21 cellular contexts compared by ENCODE assay signal in the genomic region with DNA sequence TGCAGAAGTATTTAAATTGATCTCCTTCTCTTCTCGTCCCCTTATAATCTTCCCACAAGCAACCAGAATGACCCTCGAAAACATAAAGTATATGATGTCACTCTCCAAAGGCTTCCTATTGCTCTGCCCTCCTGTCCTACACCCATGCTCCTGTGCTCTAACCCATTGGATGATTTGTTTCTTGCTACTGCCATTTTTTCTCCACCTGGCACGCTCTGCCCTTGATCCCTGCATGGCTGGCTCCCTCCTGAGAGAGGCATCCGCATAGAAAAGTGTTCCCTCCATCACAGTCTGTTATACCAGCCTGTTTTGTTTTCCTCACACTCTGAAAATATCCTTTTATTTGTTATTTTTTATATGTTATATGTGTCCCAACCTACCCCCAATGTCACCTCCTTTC. TPM values are rescaled to one million over a fixed set of nuclear protein-coding genes. Genes with fewer than 3 reads are reported as not detected.
"Had no signal": no experiment of that assay in that cellular context is flagged by ENCODE, and none has a peak within 500 bp of the region (broad histone marks: within the 10 kb centered on the region; RNA-seq: fewer than 3 reads in every experiment).

No MANE protein-coding gene starts in this region.

- H3K36me3 Mint-ChIP-seq: IgD-negative memory B cell had no signal

- H3K27ac Mint-ChIP-seq: IgD-negative memory B cell had no signal

- H3K4me3 ChIP-seq: K562, SJSA1, SK-N-MC had no signal

- H3K4me1 ChIP-seq: SJSA1 had no signal

- H3K27ac ChIP-seq: HL-60, KMS-11, SJSA1, SK-N-MC had no signal

- H3K27me3 ChIP-seq: SJSA1 had no signal

- H3K36me3 ChIP-seq: SJSA1 had no signal

- ATAC-seq: K562 had no signal

- H3K4me3 Mint-ChIP-seq: IgD-negative memory B cell had no signal

- H3K4me1 Mint-ChIP-seq: IgD-negative memory B cell had no signal

- H3K9me3 ChIP-seq: SJSA1 had no signal

- DNase-seq: Kasumi-1, MM.1S, NCI-H1092 treated with DMSO at 0.1 percent for 48 hours, NCI-H1436, NCI-H1930, NCI-H2081, NCI-H2107, NCI-H345, NCI-H526 treated with DMSO at 0.1 percent for 48 hours, NCI-H748 treated with DMSO at 0.1 percent for 48 hours, Right ventricle myocardium superior, RPMI8226, SIG-M5 had no signal

RNA-seq across cellular contexts. Expression of gene MYRFL, which starts 19.8 kb away (rescaled TPM):
- total RNA-seq: K562, M059J, NCI-H460, SJSA1 had no signal
